Comparison of ENCODE assay signal across 22 cellular contexts in genomic region chr5:132396589-132397001, GRCh38. TPM values are rescaled to one million over a fixed set of nuclear protein-coding genes. Genes with fewer than 3 reads are reported as not detected.
DNase-seq lines count a peak whose midpoint lies in the region; ATAC-seq, FAIRE-seq and TF ChIP-seq lines count a peak whose summit lies in the region.
"Had no signal": no experiment of that assay in that cellular context is flagged by ENCODE, and none has a peak within 500 bp of the region (broad histone marks: within the 10 kb centered on the region; RNA-seq: fewer than 3 reads in every experiment).

No MANE protein-coding gene starts in this region.

- peaks cover 3% of the 10 kb centered on the region; the same call in 1 of the 2 replicates for H3K36me3 ChIP-seq in KOPT-K1 (ENCODE audit: insufficient read depth, low read length)
- peaks cover 4% of the 10 kb centered on the region for H3K36me3 ChIP-seq in bronchial epithelial cell (ENCODE audit: control insufficient read depth, insufficient read depth, low read length)
- peaks cover 4 to 11% of the 10 kb centered on the region in 2 donors for H3K36me3 ChIP-seq in stomach smooth muscle (ENCODE audit: control insufficient read depth in 2 of 2, insufficient read depth in 2 of 2, low read length in 2 of 2)
- H3K36me3 ChIP-seq in mucosa of descending colon (ENCODE audit: low read depth) = no peaks in the 10 kb centered on the region
- H3K36me3 ChIP-seq: colonic mucosa had no signal

- peak overlapping the region; percentile 21 for H3K27ac ChIP-seq in KOPT-K1 (ENCODE audit: low read depth, low read length, poor library complexity, severe bottlenecking)
- H3K27ac ChIP-seq in stomach smooth muscle (ENCODE audit: low read length) = peak overlapping the region; percentile 80
- H3K27ac ChIP-seq: body of pancreas, colonic mucosa, heart right ventricle, PC-9, right lobe of liver, thyroid gland had no signal

- FAIRE-seq in bronchial epithelial cell (lab: Jason Lieb, UNC) = peak; percentile 13

- H3K4me3 ChIP-seq in bronchial epithelial cell (ENCODE audit: low read depth, low read length) (no peak overlapping the region), stomach smooth muscle (ENCODE audit: low read length in 2 of 2) (no peak overlapping the region), mucosa of descending colon (no peak overlapping the region)
- H3K4me3 ChIP-seq: body of pancreas, colonic mucosa, HAP-1, heart right ventricle, PC-9, right lobe of liver, thyroid gland had no signal

- H3K4me3 Mint-ChIP-seq in activated naive CD4-positive, alpha-beta T cell treated with anti-CD3 and anti-CD28 coated beads, Interleukin-2, amount 50 U/mL, for 24 hours = peak overlapping the region; percentile 19
- H3K4me3 Mint-ChIP-seq: activated B cell treated with CpG ODN at 0.5 μM for 24 hours; activated naive CD4-positive, alpha-beta T cell treated with anti-CD3 and anti-CD28 coated beads for 36 hours; immature natural killer cell; stimulated activated memory B cell treated with anti-CD40 and anti-IgM and Interleukin-4, amounts not matched to agents 10 μg/mL and 1 μg/mL and 100 μg/mL, for 72 hours had no signal

- H3K4me1 Mint-ChIP-seq in activated naive CD4-positive, alpha-beta T cell treated with anti-CD3 and anti-CD28 coated beads, Interleukin-2, amount 50 U/mL, for 24 hours = peaks cover 97% of the 10 kb centered on the region

- H3K27ac Mint-ChIP-seq in activated naive CD4-positive, alpha-beta T cell treated with anti-CD3 and anti-CD28 coated beads, Interleukin-2, amount 50 U/mL, for 24 hours = peak overlapping the region; percentile 87
- H3K27ac Mint-ChIP-seq: activated B cell treated with CpG ODN at 0.5 μM for 24 hours; activated naive CD4-positive, alpha-beta T cell treated with anti-CD3 and anti-CD28 coated beads for 36 hours had no signal

- H3K27me3 ChIP-seq in bronchial epithelial cell (ENCODE audit: control insufficient read depth, insufficient read depth, low read length) (no peaks in the 10 kb centered on the region), stomach smooth muscle (ENCODE audit: control insufficient read depth in 1 of 2, insufficient read depth in 2 of 2, low read length in 2 of 2) (no peaks in the 10 kb centered on the region)
- H3K27me3 ChIP-seq: body of pancreas, colonic mucosa, heart right ventricle, right lobe of liver, thyroid gland had no signal

- H3K36me3 Mint-ChIP-seq in activated naive CD4-positive, alpha-beta T cell treated with anti-CD3 and anti-CD28 coated beads, Interleukin-2, amount 50 U/mL, for 24 hours = peaks cover 4% of the 10 kb centered on the region

- no peaks in the 10 kb centered on the region for H3K9me3 Mint-ChIP-seq in activated naive CD4-positive, alpha-beta T cell treated with anti-CD3 and anti-CD28 coated beads, Interleukin-2, amount 50 U/mL, for 24 hours
- H3K9me3 Mint-ChIP-seq: activated B cell treated with CpG ODN at 0.5 μM for 24 hours; activated naive CD4-positive, alpha-beta T cell treated with anti-CD3 and anti-CD28 coated beads for 36 hours; immature natural killer cell; stimulated activated memory B cell treated with anti-CD40 and anti-IgM and Interleukin-4, amounts not matched to agents 10 μg/mL and 1 μg/mL and 100 μg/mL, for 72 hours had no signal

- ATAC-seq in mucosa of descending colon = no peak
- ATAC-seq: body of pancreas; heart right ventricle; stimulated activated memory B cell treated with anti-CD40 and anti-IgM and Interleukin-4, amounts not matched to agents 10 μg/mL and 1 μg/mL and 100 μg/mL, for 72 hours had no signal

- TF ChIP-seq CTCF in bronchial epithelial cell (IDR thresholded peaks at IDR 0.05; ENCODE audit: insufficient read depth, low read length, severe bottlenecking) = no peak
- no peak for TF ChIP-seq CTCF in mucosa of descending colon (IDR thresholded peaks at IDR 0.05)

- DNase-seq in activated naive CD4-positive, alpha-beta T cell (lab: John Stamatoyannopoulos, UW) = no peak
- DNase-seq in bronchial epithelial cell (ENCODE audit: low read depth) (no peak), mucosa of descending colon (no peak), activated gamma-delta T cell treated with Interleukin-2 at 50 U/mL for 16 hours (no peak), MV-4-11 (lab: John Stamatoyannopoulos, UW) (no peak)
- DNase-seq: activated B cell treated with CpG ODN at 0.5 μM for 24 hours; activated naive CD4-positive, alpha-beta T cell treated with anti-CD3 and anti-CD28 coated beads for 36 hours; body of pancreas; colonic mucosa; COR-L47; heart right ventricle; immature natural killer cell; NCI-H146; NCI-H82; PC-9; thyroid gland had no signal

- no peak overlapping the region for H3K9ac ChIP-seq in stomach smooth muscle (ENCODE audit: low read length in 2 of 2)

- intact Hi-C loops in mucosa of descending colon (cut with DNase I, micrococcal nuclease) = no loop called here

- no peaks in the 10 kb centered on the region for H3K9me3 ChIP-seq in KOPT-K1 (ENCODE audit: insufficient read depth, low read length, poor library complexity, severe bottlenecking)
- H3K9me3 ChIP-seq in stomach smooth muscle (ENCODE audit: control insufficient read depth in 2 of 2, low read length in 2 of 2) = no peaks in the 10 kb centered on the region
- H3K9me3 ChIP-seq in mucosa of descending colon = no peaks in the 10 kb centered on the region
- H3K9me3 ChIP-seq: body of pancreas, colonic mucosa, HAP-1, heart right ventricle, right lobe of liver, thyroid gland had no signal

- H3K27me3 Mint-ChIP-seq in activated naive CD4-positive, alpha-beta T cell treated with anti-CD3 and anti-CD28 coated beads, Interleukin-2, amount 50 U/mL, for 24 hours = no peaks in the 10 kb centered on the region
- H3K27me3 Mint-ChIP-seq: activated B cell treated with CpG ODN at 0.5 μM for 24 hours; stimulated activated memory B cell treated with anti-CD40 and anti-IgM and Interleukin-4, amounts not matched to agents 10 μg/mL and 1 μg/mL and 100 μg/mL, for 72 hours had no signal

- H3K4me1 ChIP-seq in stomach smooth muscle (ENCODE audit: control insufficient read depth, insufficient read depth, low read length) = peaks cover 23% of the 10 kb centered on the region
- no peaks in the 10 kb centered on the region for H3K4me1 ChIP-seq in mucosa of descending colon (ENCODE audit: low read depth)
- H3K4me1 ChIP-seq: body of pancreas, colonic mucosa, HAP-1, heart right ventricle, right lobe of liver had no signal

RNA-seq across cellular contexts. Expression of gene SLC22A5, which starts 27.1 kb away (rescaled TPM):
- total RNA-seq in bronchial epithelial cell (7.1 and 9.6 TPM in 2 replicates), mucosa of descending colon (10 to 100 TPM; 27.9 to 95.4 (median 29.4) TPM)
